Comparison of ENCODE assay signal across 14 cellular contexts in the genomic region with DNA sequence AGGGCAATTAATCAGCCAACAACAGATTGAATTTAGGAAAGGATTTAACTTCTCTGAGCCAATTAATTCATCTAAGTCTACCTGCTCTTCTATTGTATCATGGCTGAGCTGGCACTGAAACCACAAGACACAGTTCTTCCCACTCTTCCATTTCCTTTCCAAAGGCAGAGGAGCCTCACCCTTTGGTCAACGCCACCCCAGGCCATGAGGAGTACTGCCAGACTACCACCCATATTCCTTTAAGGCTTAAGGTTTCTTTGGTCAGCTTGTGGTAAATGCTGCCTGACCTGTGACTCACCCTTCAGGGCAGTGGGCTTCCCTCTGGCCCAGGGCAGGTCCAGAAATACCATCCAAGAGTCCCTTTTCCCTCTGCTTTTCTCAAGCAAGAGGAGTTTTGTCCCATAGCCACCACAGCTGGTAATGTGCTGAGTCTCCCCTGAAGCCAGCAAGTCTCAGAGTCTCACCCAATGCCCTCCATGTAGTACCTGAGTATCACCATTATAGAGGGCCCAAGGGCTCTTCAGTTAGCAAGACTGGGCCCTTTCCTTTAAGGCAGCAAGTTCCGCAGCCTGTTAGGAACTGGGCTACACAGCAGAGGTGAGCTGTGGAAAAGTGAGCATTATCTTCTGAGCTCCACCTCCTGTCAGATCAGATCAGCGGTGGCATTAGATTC.
DNase-seq lines count a peak whose midpoint lies in the region; ATAC-seq and TF ChIP-seq lines count a peak whose summit lies in the region.
"Had no signal": no experiment of that assay in that cellular context is flagged by ENCODE, and none has a peak within 500 bp of the region (broad histone marks: within the 10 kb centered on the region; RNA-seq: fewer than 3 reads in every experiment).

No MANE protein-coding gene starts in this region.

- intact Hi-C loops in mammary epithelial cell (cut with micrococcal nuclease), result no loop called here

- H2AFZ ChIP-seq in mammary epithelial cell (ENCODE audit: low read depth, low read length), result peak overlapping the region; percentile 4

- dilution Hi-C loops in mammary epithelial cell (cut with HindIII; ENCODE audit: low sequenced_read_pairs), result no loop called here

- in situ Hi-C loops in GM13976 (cut with MboI; ENCODE audit: low sequenced_read_pairs, unreplicated experiment) (no loop called here), mammary epithelial cell (cut with MboI; ENCODE audit: low sequenced_read_pairs in 2 of 2) (no loop called here)

- H3K9me3 Mint-ChIP-seq in osteocyte (ENCODE audit: unreplicated experiment), result peaks cover 6% of the 10 kb centered on the region
- no peaks in the 10 kb centered on the region for H3K9me3 Mint-ChIP-seq in effector memory CD8-positive, alpha-beta T cell

- no peak overlapping the region for H3K27ac Mint-ChIP-seq in osteocyte (ENCODE audit: unreplicated experiment)
- no peak overlapping the region for H3K27ac Mint-ChIP-seq in effector memory CD8-positive, alpha-beta T cell

- H3K4me3 Mint-ChIP-seq in osteocyte (ENCODE audit: unreplicated experiment), result no peak overlapping the region
- no peak overlapping the region for H3K4me3 Mint-ChIP-seq in effector memory CD8-positive, alpha-beta T cell

- no peaks in the 10 kb centered on the region for H4K20me1 ChIP-seq in mammary epithelial cell (ENCODE audit: insufficient read depth, low read length)

- no peak overlapping the region for H3K4me2 ChIP-seq in mammary epithelial cell (ENCODE audit: insufficient read depth, low read depth, low read length)

- H3K27me3 Mint-ChIP-seq in osteocyte (ENCODE audit: unreplicated experiment), result no peaks in the 10 kb centered on the region
- H3K27me3 Mint-ChIP-seq in effector memory CD8-positive, alpha-beta T cell, result no peaks in the 10 kb centered on the region

- no peaks in the 10 kb centered on the region for H3K27me3 ChIP-seq in mammary epithelial cell (ENCODE audit: insufficient read depth, low read length)
- H3K27me3 ChIP-seq: right atrium auricular region had no signal

- no TSS peak for BruUV-seq in mammary epithelial cell (replicated peaks; lab: Mats Ljungman, UMichigan)

- H3K27ac ChIP-seq in mammary epithelial cell (ENCODE audit: insufficient read depth, low read depth, low read length), result no peak overlapping the region
- H3K27ac ChIP-seq: left ventricle myocardium inferior, right atrium auricular region had no signal

- CTCF ChIA-PET in mammary epithelial cell (lab: Charles Lee; ENCODE audit: low non-redundant PET), result no interaction called here

- DNase-seq in GM13976 (ENCODE audit: low spot score) (no peak), NCI-H82 (lab: John Stamatoyannopoulos, UW) (peak; percentile 89), mammary epithelial cell (peak; percentile 67), osteocyte (ENCODE audit: extremely low spot score, unreplicated experiment) (no peak), germinal center (ENCODE audit: low spot score) (no peak)
- no peak for DNase-seq in NK-92 treated with Interleukin-12 subunit alpha and Interleukin-12 subunit beta, amount 100 ng/mL, for 24 hours (lab: John Stamatoyannopoulos, UW)
- DNase-seq in effector memory CD8-positive, alpha-beta T cell, result no peak
- DNase-seq: amniotic stem cell, DMS79, left ventricle myocardium inferior, NCI-H187, SIG-M5 had no signal

- H3K9me3 ChIP-seq in mammary epithelial cell (replicated peaks; ENCODE audit: insufficient read depth, low read length), result no peaks in the 10 kb centered on the region
- H3K9me3 ChIP-seq: left ventricle myocardium inferior, right atrium auricular region had no signal

- TF ChIP-seq CTCF in GM13976 (IDR thresholded peaks at IDR 0.05; ENCODE audit: borderline replicate concordance, control extremely low read depth, extremely low read depth, insufficient read depth, missing control alignments) (peak; percentile 12), mammary epithelial cell (conservative IDR thresholded peaks at IDR 0.05 in 1 of 2, IDR thresholded peaks at IDR 0.05 in 1 of 2; ENCODE audit: extremely low read depth in 1 of 2, insufficient read depth in 1 of 2, low read depth in 1 of 2, low read length in 2 of 2) (peak; percentile 52 to 58), osteocyte (IDR thresholded peaks at IDR 0.05) (peak; percentile 22)

- H3K79me2 ChIP-seq in mammary epithelial cell (ENCODE audit: insufficient read depth, low read length), result no peaks in the 10 kb centered on the region

- H3K4me1 ChIP-seq in mammary epithelial cell (ENCODE audit: insufficient read depth, low read length), result peaks cover 4% of the 10 kb centered on the region
- H3K4me1 ChIP-seq: left ventricle myocardium inferior, right atrium auricular region had no signal

- H3K36me3 Mint-ChIP-seq in osteocyte (ENCODE audit: unreplicated experiment), result no peaks in the 10 kb centered on the region
- H3K36me3 Mint-ChIP-seq in effector memory CD8-positive, alpha-beta T cell (ENCODE audit: insufficient read depth), result no peaks in the 10 kb centered on the region

- 73% methylated on average over 3 of the region's 3 CpGs for WGBS in mammary epithelial cell (ENCODE audit: low coverage, missing lambda C conversion rate)

- H3K36me3 ChIP-seq in mammary epithelial cell (ENCODE audit: insufficient read depth, low read length), result no peaks in the 10 kb centered on the region
- H3K36me3 ChIP-seq: left ventricle myocardium inferior, right atrium auricular region had no signal

- peaks cover 29% of the 10 kb centered on the region for H3K4me1 Mint-ChIP-seq in osteocyte (ENCODE audit: unreplicated experiment)
- H3K4me1 Mint-ChIP-seq in effector memory CD8-positive, alpha-beta T cell (ENCODE audit: low read depth in 2 of 2), result no peaks in the 10 kb centered on the region

- H3K4me3 ChIP-seq in mammary epithelial cell (replicated peaks in 1 of 3; ENCODE audit: insufficient read depth in 1 of 3, low read depth in 2 of 3, low read length in 3 of 3), result no peak overlapping the region
- H3K4me3 ChIP-seq: left ventricle myocardium inferior, right atrium auricular region had no signal

- no peak overlapping the region for H3K9ac ChIP-seq in mammary epithelial cell (ENCODE audit: insufficient read depth, low read length)

- no peak for ATAC-seq in effector memory CD8-positive, alpha-beta T cell (replicated peaks)
- ATAC-seq in GM21528 (IDR thresholded peaks at IDR 0.05; ENCODE audit: low FRiP score, unreplicated experiment), result no peak

Comparison
In these comparisons a context has a peak if more than half of its experiments do, and no peak if none do; other contexts are left out.
1. DNase-seq: peak in NCI-H82 (single experiment) and mammary epithelial cell (single experiment); none in GM13976 (single experiment), osteocyte (single experiment), NK-92 treated with Interleukin-12 subunit alpha and Interleukin-12 subunit beta, amount 100 ng/mL, for 24 hours (single experiment), effector memory CD8-positive, alpha-beta T cell (0 of 3) and germinal center (single experiment).
2. Peak in every context shown above with its lines, with median percentiles within 50 percentile points of each other: CTCF ChIP-seq.